In genomic region chr12:57549203-57549908, GRCh38 we compare ENCODE assay signal across 8 cellular contexts. TPM values are rescaled to one million over a fixed set of nuclear protein-coding genes. Genes with fewer than 3 reads are reported as not detected.
DNase-seq lines count a peak whose midpoint lies in the region; ATAC-seq and TF ChIP-seq lines count a peak whose summit lies in the region.

No MANE protein-coding gene starts in this region.

- DNase-seq in activated naive CD4-positive, alpha-beta T cell treated with anti-CD3 and anti-CD28 coated beads, Interleukin-2, amount 10 ng/mL, durations not matched to agents 7 days and 5 days, result no peak
- no peak for DNase-seq in activated naive CD4-positive, alpha-beta T cell treated with anti-CD3 and anti-CD28 coated beads, Interleukin-2, amount 50 U/mL, for 72 hours (ENCODE audit: low spot score in 2 of 2)
- DNase-seq in astrocyte of the spinal cord (ENCODE audit: low read depth, low spot score) (no peak), memory B cell (ENCODE audit: low spot score in 2 of 2) (no peak), upper lobe of left lung (no peak), NCI-H2196 (lab: John Stamatoyannopoulos, UW; ENCODE audit: unreplicated experiment) (no peak)
- DNase-seq in NK-92 treated with Interleukin-12 subunit alpha and Interleukin-12 subunit beta, amount 100 ng/mL, for 24 hours (lab: John Stamatoyannopoulos, UW), result no peak

- peaks cover 14% of the 10 kb centered on the region for H3K36me3 Mint-ChIP-seq in activated naive CD4-positive, alpha-beta T cell treated with anti-CD3 and anti-CD28 coated beads, Interleukin-2, amount 10 ng/mL, durations not matched to agents 7 days and 5 days
- peaks cover 11 to 17% of the 10 kb centered on the region in 2 donors for H3K36me3 Mint-ChIP-seq in activated naive CD4-positive, alpha-beta T cell treated with anti-CD3 and anti-CD28 coated beads, Interleukin-2, amount 50 U/mL, for 72 hours
- no peaks in the 10 kb centered on the region for H3K36me3 Mint-ChIP-seq in memory B cell

- H3K4me3 Mint-ChIP-seq in activated naive CD4-positive, alpha-beta T cell treated with anti-CD3 and anti-CD28 coated beads, Interleukin-2, amount 10 ng/mL, durations not matched to agents 7 days and 5 days, result peak overlapping the region; percentile 47
- peak overlapping the region; percentile 69 for H3K4me3 Mint-ChIP-seq in memory B cell

- H3K36me3 ChIP-seq in upper lobe of left lung, result no peaks in the 10 kb centered on the region

- H3K4me3 ChIP-seq in astrocyte of the spinal cord (ENCODE audit: low read depth, low read length), result peak overlapping the region; percentile 65
- H3K4me3 ChIP-seq in upper lobe of left lung, result peak overlapping the region in 3 of 4 donors; percentile 23 to 43 (median 36)

- H3K4me1 Mint-ChIP-seq in activated naive CD4-positive, alpha-beta T cell treated with anti-CD3 and anti-CD28 coated beads, Interleukin-2, amount 10 ng/mL, durations not matched to agents 7 days and 5 days, result peaks cover 44% of the 10 kb centered on the region
- peaks cover 31% of the 10 kb centered on the region for H3K4me1 Mint-ChIP-seq in memory B cell

- in situ Hi-C loops in astrocyte of the spinal cord (cut with HindIII; ENCODE audit: low sequenced_read_pairs), result no loop called here

- peaks cover 50% of the 10 kb centered on the region for H3K27me3 Mint-ChIP-seq in activated naive CD4-positive, alpha-beta T cell treated with anti-CD3 and anti-CD28 coated beads, Interleukin-2, amount 10 ng/mL, durations not matched to agents 7 days and 5 days
- H3K27me3 Mint-ChIP-seq in memory B cell, result peaks cover 4% of the 10 kb centered on the region

- no peak overlapping the region for H3K27ac ChIP-seq in upper lobe of left lung

- H3K27ac Mint-ChIP-seq in activated naive CD4-positive, alpha-beta T cell treated with anti-CD3 and anti-CD28 coated beads, Interleukin-2, amount 10 ng/mL, durations not matched to agents 7 days and 5 days, result no peak overlapping the region
- no peak overlapping the region for H3K27ac Mint-ChIP-seq in activated naive CD4-positive, alpha-beta T cell treated with anti-CD3 and anti-CD28 coated beads, Interleukin-2, amount 50 U/mL, for 72 hours
- H3K27ac Mint-ChIP-seq in memory B cell, result no peak overlapping the region

- CTCF ChIA-PET in activated naive CD4-positive, alpha-beta T cell treated with anti-CD3 and anti-CD28 coated beads, Interleukin-2, amount 10 ng/mL, durations not matched to agents 7 days and 5 days (lab: Charles Lee), result no interaction called here

- no peak for TF ChIP-seq POLR2A in upper lobe of left lung (IDR thresholded peaks at IDR 0.05)

- no peaks in the 10 kb centered on the region for H3K9me3 Mint-ChIP-seq in activated naive CD4-positive, alpha-beta T cell treated with anti-CD3 and anti-CD28 coated beads, Interleukin-2, amount 10 ng/mL, durations not matched to agents 7 days and 5 days
- H3K9me3 Mint-ChIP-seq in activated naive CD4-positive, alpha-beta T cell treated with anti-CD3 and anti-CD28 coated beads, Interleukin-2, amount 50 U/mL, for 72 hours, result no peaks in the 10 kb centered on the region
- H3K9me3 Mint-ChIP-seq in memory B cell, result no peaks in the 10 kb centered on the region

- no peak for TF ChIP-seq CTCF in astrocyte of the spinal cord (IDR thresholded peaks at IDR 0.05; ENCODE audit: low read depth, low read length)
- TF ChIP-seq CTCF in upper lobe of left lung (IDR thresholded peaks at IDR 0.05), result no peak

- no peak for ATAC-seq in activated naive CD4-positive, alpha-beta T cell treated with anti-CD3 and anti-CD28 coated beads, Interleukin-2, amount 50 U/mL, for 72 hours
- ATAC-seq in memory B cell (ENCODE audit: low read depth) (no peak), upper lobe of left lung (ENCODE audit: low FRiP score in 2 of 2) (no peak), GM21529 (IDR thresholded peaks at IDR 0.05; ENCODE audit: unreplicated experiment) (no peak)

- no peaks in the 10 kb centered on the region for H3K9me3 ChIP-seq in upper lobe of left lung

- 44 to 57% methylated on average over 10 to 13 of the region's 13 CpGs for WGBS in upper lobe of left lung, 2 donors

- peaks cover 0 to 18% (median 10%) of the 10 kb centered on the region in 4 donors for H3K27me3 ChIP-seq in upper lobe of left lung

- H3K4me1 ChIP-seq in upper lobe of left lung, result peaks cover 28 to 44% (median 30%) of the 10 kb centered on the region in 4 donors

- no peak for TF ChIP-seq EP300 in upper lobe of left lung (IDR thresholded peaks at IDR 0.05)

RNA-seq across cellular contexts. Expression of gene KIF5A, which starts 0.5 kb away (rescaled TPM):
- 1 to 10 TPM in 1 of 2 donors, under 1 TPM in 1; 0.75 to 3.4 TPM for total RNA-seq in activated naive CD4-positive, alpha-beta T cell treated with anti-CD3 and anti-CD28 coated beads, Interleukin-2, amount 50 U/mL, for 72 hours
- under 1 TPM in 5 of 6 donors, not detected in 1; 0.06 to 0.39 (median 0.20) TPM for total RNA-seq in upper lobe of left lung

RNA-seq across cellular contexts. Expression of gene DCTN2, which starts 2.4 kb away (rescaled TPM):
- 100 to 1,000 TPM in 1 of 2 donors, 10 to 100 TPM in 1; 77.1 to 122 TPM for total RNA-seq in activated naive CD4-positive, alpha-beta T cell treated with anti-CD3 and anti-CD28 coated beads, Interleukin-2, amount 50 U/mL, for 72 hours
- 100 to 1,000 TPM in 4 of 6 donors, 10 to 100 TPM in 2; 83.1 to 145 (median 110) TPM for total RNA-seq in upper lobe of left lung

RNA-seq across cellular contexts. Expression of gene MBD6, which starts 26.7 kb away (rescaled TPM):
- total RNA-seq in activated naive CD4-positive, alpha-beta T cell treated with anti-CD3 and anti-CD28 coated beads, Interleukin-2, amount 50 U/mL, for 72 hours, result 10 to 100 TPM; 66.4 to 77.5 TPM
- total RNA-seq in upper lobe of left lung, result 100 to 1,000 TPM in 3 of 6 donors, 10 to 100 TPM in 3; 25.1 to 184 (median 94.7) TPM

RNA-seq across cellular contexts. Expression of gene DDIT3, which starts 29.0 kb away (rescaled TPM):
- 10 to 100 TPM; 24.9 to 79.8 TPM for total RNA-seq in activated naive CD4-positive, alpha-beta T cell treated with anti-CD3 and anti-CD28 coated beads, Interleukin-2, amount 50 U/mL, for 72 hours
- total RNA-seq in upper lobe of left lung, result 10 to 100 TPM; 26.1 to 45.1 (median 33.1) TPM

RNA-seq across cellular contexts. Expression of gene PIP4K2C, which starts 41.6 kb away (rescaled TPM):
- total RNA-seq in activated naive CD4-positive, alpha-beta T cell treated with anti-CD3 and anti-CD28 coated beads, Interleukin-2, amount 50 U/mL, for 72 hours, result 10 to 100 TPM; 13.8 to 43.7 TPM
- 10 to 100 TPM; 13.4 to 56.7 (median 30.7) TPM for total RNA-seq in upper lobe of left lung
